In the genomic region with DNA sequence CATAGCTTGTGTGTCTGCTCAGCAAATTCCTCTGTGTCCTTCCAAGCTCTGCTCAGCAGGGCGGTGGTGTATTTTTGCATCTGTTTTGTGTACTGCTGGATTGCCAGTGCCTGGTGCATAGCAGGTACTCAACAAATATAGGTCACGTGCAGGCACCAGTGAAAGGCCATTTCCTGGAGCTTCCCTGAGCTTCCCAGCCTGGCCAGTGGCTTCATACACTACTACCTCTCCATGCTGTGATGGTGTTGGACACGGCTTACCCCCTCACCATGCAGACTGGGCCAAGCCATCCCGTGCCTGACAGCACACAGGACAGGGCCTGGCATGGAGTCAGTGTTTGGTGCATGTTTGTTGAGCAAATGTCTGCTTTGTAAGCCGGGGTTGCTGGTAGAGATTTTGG, we compare ENCODE assay signal across 26 cellular contexts. TPM values are rescaled to one million over a fixed set of nuclear protein-coding genes. Genes with fewer than 3 reads are reported as not detected.
DNase-seq lines count a peak whose midpoint lies in the region; ATAC-seq and TF ChIP-seq lines count a peak whose summit lies in the region.
"Had no signal": no experiment of that assay in that cellular context is flagged by ENCODE, and none has a peak within 500 bp of the region (broad histone marks: within the 10 kb centered on the region; RNA-seq: fewer than 3 reads in every experiment).

No MANE protein-coding gene starts in this region.

- TF ChIP-seq CTCF in right atrium auricular region (IDR thresholded peaks at IDR 0.05), result no peak
- no peak for TF ChIP-seq CTCF in heart right ventricle (IDR thresholded peaks at IDR 0.05)

- H3K4me3 ChIP-seq in right atrium auricular region, result no peak overlapping the region
- no peak overlapping the region for H3K4me3 ChIP-seq in heart right ventricle
- H3K4me3 ChIP-seq in aorta (ENCODE audit: low read length in 2 of 2), result no peak overlapping the region
- H3K4me3 ChIP-seq: SJCRH30 had no signal

- H3K9me3 ChIP-seq in right atrium auricular region (no peaks in the 10 kb centered on the region), heart right ventricle (no peaks in the 10 kb centered on the region), aorta (ENCODE audit: control insufficient read depth, low read length) (no peaks in the 10 kb centered on the region)
- H3K9me3 ChIP-seq: SJCRH30 had no signal

- H3K27me3 ChIP-seq in right atrium auricular region, result no peaks in the 10 kb centered on the region
- H3K27me3 ChIP-seq in heart right ventricle, result peaks cover 0 to 53% (median 17%) of the 10 kb centered on the region in 7 donors
- H3K27me3 ChIP-seq in aorta (ENCODE audit: control insufficient read depth in 1 of 2, insufficient read depth in 2 of 2, low read length in 1 of 2), result no peaks in the 10 kb centered on the region

- H3K36me3 ChIP-seq in right atrium auricular region (no peaks in the 10 kb centered on the region), heart right ventricle (no peaks in the 10 kb centered on the region), aorta (ENCODE audit: control insufficient read depth in 1 of 2, insufficient read depth in 2 of 2, low read length in 1 of 2) (no peaks in the 10 kb centered on the region)
- H3K36me3 ChIP-seq: SJCRH30 had no signal

- WGBS in heart right ventricle, 2 donors, result 43 to 60% methylated on average over 5 of the region's 5 CpGs
- WGBS in aorta, 2 donors, result 63 to 66% methylated on average over 5 of the region's 5 CpGs

- intact Hi-C loops in Right ventricle myocardium superior (cut with DNase I), result loop anchor here (5.0 kb wide), 1 partner anchor 156 kb away; no protein-coding TSS in a partner anchor
- intact Hi-C loops in heart right ventricle (cut with DNase I), result loop anchor here in 3 of 10 donors (2.0 to 5.0 kb wide), 3 partner anchors 151 to 156 kb away; no protein-coding TSS in a partner anchor
- intact Hi-C loops in aorta (cut with DNase I), result loop anchor here in 1 of 2 donors (5.0 kb wide), 1 partner anchor 156 kb away; no protein-coding TSS in a partner anchor

- ATAC-seq in Right ventricle myocardium superior (ENCODE audit: poor library complexity) (peak; percentile 88), heart right ventricle (peak in 6 of 8 donors; percentile 33 to 90 (median 47)), aorta (ENCODE audit: low FRiP score) (no peak), HG03045 (IDR thresholded peaks at IDR 0.05; ENCODE audit: unreplicated experiment) (no peak)
- ATAC-seq: Panc1, SK-N-SH treated with all-trans-retinoic acid at 6 μM for 48 hours had no signal

- no peak overlapping the region for H3K27ac ChIP-seq in right atrium auricular region
- no peak overlapping the region for H3K27ac ChIP-seq in heart right ventricle
- no peak overlapping the region for H3K27ac ChIP-seq in aorta (ENCODE audit: low read depth in 1 of 2, low read length in 2 of 2)
- H3K27ac ChIP-seq: HL-60, RWPE1, SJCRH30 had no signal

- no peak for DNase-seq in Right ventricle myocardium superior
- no peak for DNase-seq in right atrium auricular region (ENCODE audit: low spot score)
- DNase-seq in NCI-H526 treated with DMSO at 0.1 percent for 48 hours (lab: John Stamatoyannopoulos, UW), result peak; percentile 11
- no peak for DNase-seq in heart right ventricle
- peak; percentile 17 to 22 for DNase-seq in aorta
- no peak for DNase-seq in SHP77 (lab: John Stamatoyannopoulos, UW)
- DNase-seq in NCI-H345 treated with DMSO at 0.1 percent for 48 hours (lab: John Stamatoyannopoulos, UW; ENCODE audit: unreplicated experiment), result no peak
- DNase-seq: 8988T; ACHN; CD4-positive, alpha-beta T cell; HCEC 1CT; Karpas-422; NCI-H1105; NCI-H1436 treated with DMSO at 0.1 percent for 48 hours; NCI-H187 treated with DMSO at 0.1 percent for 48 hours; NCI-H2171 treated with DMSO at 0.1 percent for 48 hours; NCI-H345; NCI-H524 treated with DMSO at 0.1 percent for 48 hours; SJCRH30 had no signal

- H3K4me1 ChIP-seq in right atrium auricular region (no peaks in the 10 kb centered on the region), heart right ventricle (peaks cover 0 to 12% (median 0%) of the 10 kb centered on the region in 9 donors), aorta (ENCODE audit: control insufficient read depth in 1 of 2, insufficient read depth in 2 of 2, low read length in 2 of 2) (no peaks in the 10 kb centered on the region)
- H3K4me1 ChIP-seq: SJCRH30 had no signal

RNA-seq across cellular contexts. Expression of gene PHACTR3, which starts 7.7 kb away (rescaled TPM):
- 10.0 TPM for total RNA-seq in Right ventricle myocardium superior
- 10 to 100 TPM in 1 of 2 donors, under 1 TPM in 1; 0.86 to 24.2 TPM for total RNA-seq in right atrium auricular region
- 10 to 100 TPM in 2 of 10 donors, 1 to 10 TPM in 6, under 1 TPM in 2; 0.51 to 24.1 (median 3.7) TPM for total RNA-seq in heart right ventricle
- 1 to 10 TPM in 1 of 2 donors, under 1 TPM in 1; 0.54 to 7.1 TPM for polyA plus RNA-seq in heart right ventricle
- total RNA-seq in aorta, result under 1 TPM; 0.16 to 0.27 TPM
- polyA plus RNA-seq in aorta, result not detected
- total RNA-seq: CD4-positive, alpha-beta T cell; M059J; SJCRH30 had no signal
- polyA plus RNA-seq: BJ had no signal

Comparison
In these comparisons a context has a peak if more than half of its experiments do, and no peak if none do; other contexts are left out.
1. ATAC-seq: peak in Right ventricle myocardium superior (single experiment) and heart right ventricle (6 of 8); none in aorta (single experiment) and HG03045 (single experiment).
2. DNase-seq: peak in NCI-H526 treated with DMSO at 0.1 percent for 48 hours (single experiment) and aorta (2 of 2); none in Right ventricle myocardium superior (single experiment), right atrium auricular region (single experiment), heart right ventricle (0 of 2), SHP77 (0 of 2) and NCI-H345 treated with DMSO at 0.1 percent for 48 hours (single experiment).